17 cellular contexts compared by ENCODE assay signal in the genomic region with DNA sequence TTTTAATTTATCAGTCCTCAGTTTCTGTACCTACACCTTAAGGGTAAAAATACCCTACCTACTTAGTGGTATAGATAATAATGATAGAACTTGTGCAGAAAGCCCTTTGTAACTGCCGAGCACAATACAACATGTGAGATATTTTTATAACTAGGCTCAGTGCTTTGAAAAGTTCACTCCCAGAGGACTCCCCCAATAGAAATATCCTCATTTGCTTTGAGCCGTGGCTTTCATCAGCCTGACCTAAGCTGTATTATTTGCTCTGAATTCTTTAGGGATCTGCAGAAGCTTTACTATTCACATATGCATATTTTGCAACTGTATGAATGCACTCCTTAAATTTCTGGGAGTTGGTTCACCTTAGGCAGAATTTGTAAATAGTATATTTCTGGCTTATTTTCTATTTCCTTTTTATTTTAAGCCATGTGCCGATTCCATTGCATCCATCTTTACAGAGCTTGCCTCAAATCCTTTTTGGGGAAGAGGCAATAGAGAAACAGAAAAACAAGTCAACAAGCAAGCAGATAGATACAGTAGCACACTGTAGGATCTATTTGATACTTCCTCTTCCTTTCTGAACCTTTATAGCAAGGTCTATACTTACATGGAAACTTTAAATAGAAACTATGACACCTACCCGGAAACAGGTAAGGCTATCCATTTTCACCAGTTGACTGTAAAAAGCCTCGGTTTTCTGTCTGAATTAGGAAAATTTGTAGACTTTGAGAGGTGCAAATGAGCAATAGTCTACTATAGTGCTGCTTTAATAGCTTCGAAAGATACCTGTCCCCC.
DNase-seq lines count a peak whose midpoint lies in the region; ATAC-seq, FAIRE-seq and TF ChIP-seq lines count a peak whose summit lies in the region.
"Had no signal": no experiment of that assay in that cellular context is flagged by ENCODE, and none has a peak within 500 bp of the region (broad histone marks: within the 10 kb centered on the region; RNA-seq: fewer than 3 reads in every experiment).

No MANE protein-coding gene starts in this region.

- no peaks in the 10 kb centered on the region for H3K27me3 ChIP-seq in H1 (replicated peaks in 1 of 4; ENCODE audit: control insufficient read depth in 3 of 4, extremely low read depth in 1 of 4, insufficient read depth in 3 of 4, low read length in 3 of 4)
- H3K27me3 ChIP-seq: body of pancreas had no signal

- FAIRE-seq in H1 (lab: Jason Lieb, UNC): no peak

- CTCF ChIA-PET in H1 (lab: Charles Lee; ENCODE audit: partially characterized antibody): no interaction called here
- CTCF ChIA-PET in activated CD4-positive, alpha-beta T cell treated with anti-CD3 and anti-CD28 coated beads for 36 hours (lab: Charles Lee): no interaction called here

- H3K4me2 ChIP-seq in H1 (ENCODE audit: insufficient read depth in 1 of 2, low read depth in 2 of 2, low read length in 2 of 2): 0 out of 4 replicates have a peak overlapping the region, but pooled peaks of 1 of the 2 experiments have one; percentile 67

- no peaks in the 10 kb centered on the region for H3K36me3 ChIP-seq in H1 (ENCODE audit: control insufficient read depth in 2 of 4, insufficient read depth in 4 of 4, low read length in 3 of 4)

- no peaks in the 10 kb centered on the region for H3K4me1 Mint-ChIP-seq in activated CD4-positive, alpha-beta T cell treated with anti-CD3 and anti-CD28 coated beads for 36 hours
- no peaks in the 10 kb centered on the region for H3K4me1 Mint-ChIP-seq in T-helper 2 cell treated with Interferon-gamma antibody and Interleukin-4, amounts not matched to agents 5 μg/mL and 100 μg/mL, for 36 hours (ENCODE audit: low read depth)
- H3K4me1 Mint-ChIP-seq in nephron progenitor cell: peaks cover 19% of the 10 kb centered on the region

- H3K27ac Mint-ChIP-seq in activated CD4-positive, alpha-beta T cell treated with anti-CD3 and anti-CD28 coated beads for 36 hours: no peak overlapping the region
- H3K27ac Mint-ChIP-seq in T-helper 2 cell treated with Interferon-gamma antibody and Interleukin-4, amounts not matched to agents 5 μg/mL and 100 μg/mL, for 36 hours: no peak overlapping the region
- no peak overlapping the region for H3K27ac Mint-ChIP-seq in nephron progenitor cell

- no peak overlapping the region for H2AK5ac ChIP-seq in H1 (ENCODE audit: low read depth, low read length)

- H4K8ac ChIP-seq in H1 (ENCODE audit: extremely low read depth, insufficient read depth, low read length): no peak overlapping the region

- H3K9me3 Mint-ChIP-seq in activated CD4-positive, alpha-beta T cell treated with anti-CD3 and anti-CD28 coated beads for 36 hours (ENCODE audit: low read depth): no peaks in the 10 kb centered on the region
- no peaks in the 10 kb centered on the region for H3K9me3 Mint-ChIP-seq in T-helper 2 cell treated with Interferon-gamma antibody and Interleukin-4, amounts not matched to agents 5 μg/mL and 100 μg/mL, for 36 hours
- no peaks in the 10 kb centered on the region for H3K9me3 Mint-ChIP-seq in nephron progenitor cell

- H3K36me3 Mint-ChIP-seq in activated CD4-positive, alpha-beta T cell treated with anti-CD3 and anti-CD28 coated beads for 36 hours (ENCODE audit: low read depth): no peaks in the 10 kb centered on the region
- H3K36me3 Mint-ChIP-seq in T-helper 2 cell treated with Interferon-gamma antibody and Interleukin-4, amounts not matched to agents 5 μg/mL and 100 μg/mL, for 36 hours (ENCODE audit: low read depth): no peaks in the 10 kb centered on the region
- no peaks in the 10 kb centered on the region for H3K36me3 Mint-ChIP-seq in nephron progenitor cell (ENCODE audit: low read depth)

- TF ChIP-seq EP300 in H1 (IDR thresholded peaks at IDR 0.05; ENCODE audit: borderline replicate concordance in 1 of 2, low read depth in 2 of 2, low read length in 2 of 2): no peak

- no peak for DNase-seq in H1 (ENCODE audit: low read depth in 1 of 2, low spot score in 2 of 2)
- DNase-seq in activated CD4-positive, alpha-beta T cell treated with anti-CD3 and anti-CD28 coated beads for 36 hours: no peak
- DNase-seq in superior temporal gyrus (ENCODE audit: extremely low spot score): no peak
- no peak for DNase-seq in T-helper 2 cell treated with Interferon-gamma antibody and Interleukin-4, amounts not matched to agents 5 μg/mL and 100 μg/mL, for 36 hours (ENCODE audit: low spot score)
- DNase-seq in nephron progenitor cell: no peak
- DNase-seq: activated naive CD4-positive, alpha-beta T cell; AML-193; body of pancreas; hippocampal formation; NCI-H187 treated with DMSO at 0.1 percent for 48 hours; psoas muscle; stimulated activated CD4-positive, alpha-beta T cell treated with anti-CD3 and anti-CD28 coated beads, Interleukin-15, amount 100 ng/mL, for 24 hours had no signal

- 83% methylated on average over 6 of the region's 6 CpGs; no CpG with 5 or more reads in 1 of the 2 experiments for WGBS in H1 (ENCODE audit: extremely low coverage in 1 of 2, insufficient coverage in 1 of 2, insufficient read length in 1 of 2, insufficient replicate concordance in 2 of 2, low coverage in 1 of 2, low lambda C conversion rate in 2 of 2, missing lambda C conversion rate in 1 of 2), 2 experiments

- H2BK20ac ChIP-seq in H1 (ENCODE audit: low read length): no peak overlapping the region

- H3K9ac ChIP-seq in H1 (replicated peaks in 1 of 4; ENCODE audit: extremely low read depth in 1 of 4, low read depth in 3 of 4, low read length in 3 of 4): no peak overlapping the region

- H3K4ac ChIP-seq in H1 (replicated peaks; ENCODE audit: insufficient read length, low read depth, low read length): no peak overlapping the region

- no peaks in the 10 kb centered on the region for H3K23me2 ChIP-seq in H1 (ENCODE audit: low read depth, low read length)

- no peak overlapping the region for H3K23ac ChIP-seq in H1 (ENCODE audit: insufficient read length)

- H3K9me3 ChIP-seq in H1 (ENCODE audit: insufficient read depth in 2 of 2, low read depth in 1 of 2, low read length in 1 of 2): no peaks in the 10 kb centered on the region
- H3K9me3 ChIP-seq: body of pancreas, psoas muscle had no signal

- H2BK15ac ChIP-seq in H1 (ENCODE audit: low read length): no peak overlapping the region

- TF ChIP-seq CTCF in H1 (IDR thresholded peaks at IDR 0.05; ENCODE audit: control extremely low read depth in 1 of 3, insufficient read depth in 1 of 3, low read depth in 1 of 3, low read length in 3 of 3) (no peak), nephron progenitor cell (IDR thresholded peaks at IDR 0.05) (no peak)

- no peaks in the 10 kb centered on the region for H3K79me2 ChIP-seq in H1 (ENCODE audit: control insufficient read depth in 1 of 2, insufficient read depth in 2 of 2, low read length in 2 of 2)

- no peaks in the 10 kb centered on the region for H3K79me1 ChIP-seq in H1 (ENCODE audit: low read depth, low read length)

- no peaks in the 10 kb centered on the region for H4K20me1 ChIP-seq in H1 (replicated peaks in 1 of 2; ENCODE audit: control insufficient read depth in 1 of 2, insufficient read depth in 2 of 2, low read length in 2 of 2)

- no peak overlapping the region for H3K18ac ChIP-seq in H1 (ENCODE audit: extremely low read depth, low read length)

- H3K4me1 ChIP-seq in H1 (replicated peaks in 1 of 4; ENCODE audit: control insufficient read depth in 3 of 4, insufficient read depth in 4 of 4, low read length in 3 of 4): peaks cover 0 to 8% (median 4%) of the 10 kb centered on the region in 4 experiments; a peak in 4 of 7 replicates
- H3K4me1 ChIP-seq: psoas muscle had no signal

- no peak overlapping the region for H3K27ac ChIP-seq in H1 (ENCODE audit: low read depth, low read length)
- H3K27ac ChIP-seq: body of pancreas, psoas muscle had no signal

- no peak for TF ChIP-seq POLR2A in H1 (IDR thresholded peaks at IDR 0.05; ENCODE audit: control extremely low read depth in 1 of 2, low read depth in 2 of 2, low read length in 2 of 2)

- H3K4me3 Mint-ChIP-seq in activated CD4-positive, alpha-beta T cell treated with anti-CD3 and anti-CD28 coated beads for 36 hours: no peak overlapping the region
- no peak overlapping the region for H3K4me3 Mint-ChIP-seq in T-helper 2 cell treated with Interferon-gamma antibody and Interleukin-4, amounts not matched to agents 5 μg/mL and 100 μg/mL, for 36 hours
- H3K4me3 Mint-ChIP-seq in nephron progenitor cell: no peak overlapping the region

- H3K14ac ChIP-seq in H1 (ENCODE audit: insufficient read length): no peak overlapping the region

- TF ChIP-seq RAD21 in H1 (IDR thresholded peaks at IDR 0.05 in 1 of 2, conservative IDR thresholded peaks at IDR 0.05 in 1 of 2; ENCODE audit: low read depth in 2 of 2, low read length in 2 of 2): no peak

- H2BK12ac ChIP-seq in H1 (ENCODE audit: low read depth, low read length): no peak overlapping the region

- intact Hi-C loops in activated CD4-positive, alpha-beta T cell treated with anti-CD3 and anti-CD28 coated beads for 36 hours (cut with DNase I, micrococcal nuclease): no loop called here

- H4K5ac ChIP-seq in H1 (ENCODE audit: insufficient read length, low read depth, low read length): peak overlapping the region; percentile 33

- H2AFZ ChIP-seq in H1 (ENCODE audit: low read length): no peak overlapping the region

- no peak overlapping the region for H2BK5ac ChIP-seq in H1 (ENCODE audit: low read depth, low read length)

- peak overlapping the region in 1 of 4 experiments; percentile 24; a peak in 1 of 8 replicates for H3K4me3 ChIP-seq in H1 (ENCODE audit: extremely low read depth in 1 of 4, insufficient read depth in 2 of 4, low read depth in 3 of 4, low read length in 4 of 4)
- H3K4me3 ChIP-seq: body of pancreas, psoas muscle had no signal

- no peak overlapping the region for H2BK120ac ChIP-seq in H1 (replicated peaks; ENCODE audit: low read depth, low read length)

- H4K91ac ChIP-seq in H1 (replicated peaks; ENCODE audit: insufficient read length, low read length): no peak overlapping the region

- no peak overlapping the region for H3K56ac ChIP-seq in H1 (replicated peaks; ENCODE audit: insufficient read length, low read depth, low read length)

- POLR2A ChIA-PET in H1 (lab: Charles Lee; ENCODE audit: partially characterized antibody): interaction anchor here (0.9 kb wide), 1 partner anchor 10 kb away, joined by 3 read pairs; no protein-coding TSS in a partner anchor
- POLR2A ChIA-PET in activated CD4-positive, alpha-beta T cell treated with anti-CD3 and anti-CD28 coated beads for 36 hours (lab: Charles Lee): no interaction called here

- no peaks in the 10 kb centered on the region for H3K27me3 Mint-ChIP-seq in activated CD4-positive, alpha-beta T cell treated with anti-CD3 and anti-CD28 coated beads for 36 hours
- no peaks in the 10 kb centered on the region for H3K27me3 Mint-ChIP-seq in T-helper 2 cell treated with Interferon-gamma antibody and Interleukin-4, amounts not matched to agents 5 μg/mL and 100 μg/mL, for 36 hours (ENCODE audit: low read depth)
- peaks cover 31% of the 10 kb centered on the region for H3K27me3 Mint-ChIP-seq in nephron progenitor cell (ENCODE audit: low read depth, poor library complexity)

- ATAC-seq in GM18519 (IDR thresholded peaks at IDR 0.05; ENCODE audit: low FRiP score, unreplicated experiment): peak; percentile 96
- ATAC-seq in GM21723 (IDR thresholded peaks at IDR 0.05; ENCODE audit: unreplicated experiment): peak; percentile 82
- peak; percentile 86 for ATAC-seq in HG03354 (IDR thresholded peaks at IDR 0.05; ENCODE audit: poor library complexity, severe bottlenecking, unreplicated experiment)
- no peak for ATAC-seq in activated CD4-positive, alpha-beta T cell treated with anti-CD3 and anti-CD28 coated beads for 36 hours
- ATAC-seq: body of pancreas, left lobe of liver, Panc1, psoas muscle had no signal
